Comparison of ENCODE assay signal across 23 cellular contexts in the genomic region with DNA sequence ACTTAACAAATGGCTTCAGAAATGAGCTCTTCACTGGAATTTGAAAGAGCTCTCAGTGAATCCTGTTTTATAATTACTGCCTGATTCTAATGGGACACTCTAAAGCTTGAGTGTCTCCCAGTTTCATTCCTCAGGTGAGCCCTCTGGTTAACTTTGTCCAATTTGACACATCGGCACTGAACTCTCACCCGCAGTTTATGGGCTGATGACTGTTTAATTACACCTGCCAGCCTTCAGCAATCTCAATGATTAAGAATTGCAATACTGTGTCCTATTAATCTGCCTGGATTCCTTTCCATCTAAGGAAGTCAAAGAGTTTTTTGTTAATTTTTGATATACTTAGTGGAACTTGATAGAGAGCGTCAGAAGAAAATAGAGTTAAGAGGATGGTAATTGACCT.
"Had no signal": no experiment of that assay in that cellular context is flagged by ENCODE, and none has a peak within 500 bp of the region (broad histone marks: within the 10 kb centered on the region; RNA-seq: fewer than 3 reads in every experiment).

No MANE protein-coding gene starts in this region.

- ATAC-seq: naive thymus-derived CD4-positive, alpha-beta T cell; psoas muscle; right lobe of liver; stimulated activated naive B cell treated with anti-CD40 and anti-IgM and Interleukin-4, amounts not matched to agents 10 μg/mL and 1 μg/mL and 100 μg/mL, for 72 hours; upper lobe of right lung had no signal

- H3K27me3 ChIP-seq: colonic mucosa, suprapubic skin, tibial artery, upper lobe of right lung, vagina had no signal

- H3K4me1 ChIP-seq: colonic mucosa, psoas muscle, right lobe of liver, tibial artery had no signal

- DNase-seq: colonic mucosa; dermis blood vessel endothelial cell; effector CD4-positive, alpha-beta T cell; endodermal cell; erythroblast; foreskin melanocyte; head of caudate nucleus; hippocampal formation; mesendoderm; naive thymus-derived CD4-positive, alpha-beta T cell; nephron progenitor cell; psoas muscle; retina; right lobe of liver; spleen; stimulated activated CD4-positive, alpha-beta T cell treated with anti-CD3 and anti-CD28 coated beads, Interleukin-15, amount 100 ng/mL, for 24 hours; stimulated activated CD4-positive, alpha-beta T cell treated with anti-CD3 and anti-CD28 coated beads, Interleukin-1b, Interleukin-23, amount 100 ng/mL, for 48 hours; stimulated activated CD4-positive, alpha-beta T cell treated with anti-CD3 and anti-CD28 coated beads, Interleukin-4, amount 100 ng/mL, for 4 hours; stimulated activated naive B cell treated with anti-CD40 and anti-IgM and Interleukin-4, amounts not matched to agents 10 μg/mL and 1 μg/mL and 100 μg/mL, for 72 hours; tibial artery; upper lobe of right lung had no signal

- H3K36me3 ChIP-seq: colonic mucosa, right lobe of liver, spleen, suprapubic skin, tibial artery, upper lobe of right lung, vagina had no signal

- H3K4me3 ChIP-seq: colonic mucosa, psoas muscle, right lobe of liver, spleen, suprapubic skin, tibial artery, upper lobe of right lung, vagina had no signal

- H3K27ac ChIP-seq: colonic mucosa, psoas muscle, right lobe of liver, spleen, suprapubic skin, tibial artery, upper lobe of right lung, vagina had no signal

- H3K9me3 ChIP-seq: colonic mucosa, psoas muscle, right lobe of liver, spleen, suprapubic skin, tibial artery, upper lobe of right lung, vagina had no signal
